ENCODE assay signal across 31 cellular contexts in genomic region chr6:166765234-166765541, GRCh38.
"Had no signal": no experiment of that assay in that cellular context is flagged by ENCODE, and none has a peak within 500 bp of the region (broad histone marks: within the 10 kb centered on the region; RNA-seq: fewer than 3 reads in every experiment).

No MANE protein-coding gene starts in this region.

- H3K27me3 Mint-ChIP-seq: activated B cell treated with CpG ODN at 0.5 μM for 24 hours; activated T-helper 17 cell treated with anti-CD3 and anti-CD28 coated beads, Interleukin-2, amount 50 U/mL, for 72 hours; T-helper 17 cell had no signal

- ATAC-seq: activated CD4-positive, CD25-positive, alpha-beta regulatory T cell treated with anti-CD3 and anti-CD28 coated beads, Interleukin-2, amount 50 U/mL, for 24 hours; activated CD8-positive, alpha-beta T cell treated with anti-CD3 and anti-CD28 coated beads for 36 hours; activated naive CD4-positive, alpha-beta T cell treated with anti-CD3 and anti-CD28 coated beads, Interleukin-2, amount 50 U/mL, for 72 hours; activated T-cell treated with anti-CD3 and anti-CD28 coated beads, Interleukin-2, amount 50 U/mL, for 4 hours; activated T-helper 17 cell treated with anti-CD3 and anti-CD28 coated beads, Interleukin-2, amount 50 U/mL, for 72 hours; effector memory CD8-positive, alpha-beta T cell; foreskin keratinocyte; gastrocnemius medialis; T-helper 17 cell had no signal

- H3K4me3 Mint-ChIP-seq: activated B cell treated with CpG ODN at 0.5 μM for 24 hours; activated CD8-positive, alpha-beta T cell treated with anti-CD3 and anti-CD28 coated beads for 36 hours; activated naive CD4-positive, alpha-beta T cell treated with anti-CD3 and anti-CD28 coated beads, Interleukin-2, amount 10 ng/mL, durations not matched to agents 7 days and 5 days; activated naive CD8-positive, alpha-beta T cell treated with anti-CD3 and anti-CD28 coated beads, Interleukin-2, amount 10 ng/mL, durations not matched to agents 7 days and 5 days; activated T-cell treated with anti-CD3 and anti-CD28 coated beads, Interleukin-2, amount 50 U/mL, for 4 hours; activated T-helper 17 cell treated with anti-CD3 and anti-CD28 coated beads, Interleukin-2, amount 50 U/mL, for 72 hours; brain; effector memory CD8-positive, alpha-beta T cell; T-helper 17 cell; T-helper 2 cell treated with Interferon-gamma antibody and Interleukin-4, amounts not matched to agents 5 μg/mL and 100 μg/mL, for 36 hours had no signal

- H3K4me3 ChIP-seq: ascending aorta, esophagus muscularis mucosa, gastrocnemius medialis, heart left ventricle had no signal

- H3K36me3 Mint-ChIP-seq: activated naive CD4-positive, alpha-beta T cell treated with anti-CD3 and anti-CD28 coated beads, Interleukin-2, amount 10 ng/mL, durations not matched to agents 7 days and 5 days; activated naive CD4-positive, alpha-beta T cell treated with anti-CD3 and anti-CD28 coated beads, Interleukin-2, amount 50 U/mL, for 72 hours; activated naive CD8-positive, alpha-beta T cell treated with anti-CD3 and anti-CD28 coated beads, Interleukin-2, amount 10 ng/mL, durations not matched to agents 7 days and 5 days; brain had no signal

- H3K9me3 Mint-ChIP-seq: activated B cell treated with CpG ODN at 0.5 μM for 24 hours; activated CD8-positive, alpha-beta T cell treated with anti-CD3 and anti-CD28 coated beads for 36 hours; activated naive CD4-positive, alpha-beta T cell treated with anti-CD3 and anti-CD28 coated beads, Interleukin-2, amount 10 ng/mL, durations not matched to agents 7 days and 5 days; activated naive CD4-positive, alpha-beta T cell treated with anti-CD3 and anti-CD28 coated beads, Interleukin-2, amount 50 U/mL, for 72 hours; activated naive CD8-positive, alpha-beta T cell treated with anti-CD3 and anti-CD28 coated beads, Interleukin-2, amount 10 ng/mL, durations not matched to agents 7 days and 5 days; activated T-cell treated with anti-CD3 and anti-CD28 coated beads, Interleukin-2, amount 50 U/mL, for 4 hours; activated T-helper 17 cell treated with anti-CD3 and anti-CD28 coated beads, Interleukin-2, amount 50 U/mL, for 72 hours; brain; effector memory CD8-positive, alpha-beta T cell; T-helper 2 cell treated with Interferon-gamma antibody and Interleukin-4, amounts not matched to agents 5 μg/mL and 100 μg/mL, for 36 hours had no signal

- H3K27ac ChIP-seq: ascending aorta, esophagus muscularis mucosa, foreskin keratinocyte, gastrocnemius medialis, heart left ventricle, WERI-Rb-1 had no signal

- DNase-seq: activated B cell treated with CpG ODN at 0.5 μM for 24 hours; activated CD4-positive, alpha-beta T cell treated with anti-CD3 and anti-CD28 coated beads for 48 hours; activated CD4-positive, alpha-beta T cell treated with anti-CD3 and anti-CD28 coated beads, Interleukin-2, amount 50 U/mL, for 1 hour; activated CD4-positive, alpha-beta T cell treated with anti-CD3 and anti-CD28 coated beads, Interleukin-2, amount 50 U/mL, for 48 hours; activated CD8-positive, alpha-beta T cell treated with anti-CD3 and anti-CD28 coated beads for 36 hours; activated gamma-delta T cell; activated naive CD4-positive, alpha-beta T cell; activated naive CD4-positive, alpha-beta T cell treated with anti-CD3 and anti-CD28 coated beads, Interleukin-2, amount 10 ng/mL, durations not matched to agents 7 days and 5 days; activated naive CD8-positive, alpha-beta T cell treated with anti-CD3 and anti-CD28 coated beads, Interleukin-2, amount 10 ng/mL, durations not matched to agents 7 days and 5 days; activated T-cell treated with anti-CD3 and anti-CD28 coated beads, Interleukin-2, amount 50 U/mL, for 4 hours; caudate nucleus; cortex of kidney; dermis blood vessel endothelial cell; effector CD4-positive, alpha-beta T cell; effector memory CD8-positive, alpha-beta T cell; erythroblast; foreskin keratinocyte; gastrocnemius medialis; glutamatergic neuron; heart left ventricle; T-helper 1 cell; T-helper 17 cell; T1000; WERI-Rb-1 had no signal

- H3K4me1 Mint-ChIP-seq: activated B cell treated with CpG ODN at 0.5 μM for 24 hours had no signal

- H3K27me3 ChIP-seq: ascending aorta, esophagus muscularis mucosa, gastrocnemius medialis had no signal

- H3K27ac Mint-ChIP-seq: activated B cell treated with CpG ODN at 0.5 μM for 24 hours; activated CD8-positive, alpha-beta T cell treated with anti-CD3 and anti-CD28 coated beads for 36 hours; activated naive CD4-positive, alpha-beta T cell treated with anti-CD3 and anti-CD28 coated beads, Interleukin-2, amount 10 ng/mL, durations not matched to agents 7 days and 5 days; activated naive CD4-positive, alpha-beta T cell treated with anti-CD3 and anti-CD28 coated beads, Interleukin-2, amount 50 U/mL, for 72 hours; activated naive CD8-positive, alpha-beta T cell treated with anti-CD3 and anti-CD28 coated beads, Interleukin-2, amount 10 ng/mL, durations not matched to agents 7 days and 5 days; activated T-helper 17 cell treated with anti-CD3 and anti-CD28 coated beads, Interleukin-2, amount 50 U/mL, for 72 hours; effector memory CD8-positive, alpha-beta T cell; T-helper 17 cell; T-helper 2 cell treated with Interferon-gamma antibody and Interleukin-4, amounts not matched to agents 5 μg/mL and 100 μg/mL, for 36 hours had no signal

- H3K9me3 ChIP-seq: ascending aorta, esophagus muscularis mucosa, gastrocnemius medialis, heart left ventricle had no signal

- H3K36me3 ChIP-seq: ascending aorta, esophagus muscularis mucosa, gastrocnemius medialis, heart left ventricle, WERI-Rb-1 had no signal

- H3K4me1 ChIP-seq: ascending aorta, esophagus muscularis mucosa, foreskin keratinocyte, gastrocnemius medialis, heart left ventricle had no signal
